Comparison of ENCODE assay signal across 24 cellular contexts in the genomic region with DNA sequence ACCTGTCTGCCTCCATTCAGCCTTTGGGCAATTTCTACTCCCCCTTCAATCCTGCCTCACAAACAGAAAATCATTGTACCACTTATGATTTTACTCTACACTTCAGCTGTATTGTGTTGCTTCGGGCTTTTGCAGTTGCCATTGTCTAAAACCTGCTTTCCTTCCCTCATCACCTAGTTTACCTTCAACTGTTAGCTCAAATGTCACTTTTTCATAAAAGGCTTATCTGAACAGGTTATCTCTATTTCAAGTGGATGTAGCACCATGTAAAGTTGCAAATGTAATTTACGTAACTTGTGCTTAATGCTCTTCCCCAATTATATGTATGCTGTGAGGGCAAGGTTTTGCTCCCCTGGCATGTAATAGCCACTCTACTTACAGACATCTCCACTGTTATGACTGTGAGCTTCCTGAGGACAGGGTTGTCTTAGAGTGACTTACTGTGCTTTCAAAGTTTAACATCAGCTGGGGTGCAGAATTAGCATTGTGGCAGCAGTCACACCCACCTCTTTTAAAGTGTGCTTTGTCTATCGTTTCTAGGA. TPM values are rescaled to one million over a fixed set of nuclear protein-coding genes. Genes with fewer than 3 reads are reported as not detected.
DNase-seq lines count a peak whose midpoint lies in the region; ATAC-seq, FAIRE-seq and TF ChIP-seq lines count a peak whose summit lies in the region.
"Had no signal": no experiment of that assay in that cellular context is flagged by ENCODE, and none has a peak within 500 bp of the region (broad histone marks: within the 10 kb centered on the region; RNA-seq: fewer than 3 reads in every experiment).

No MANE protein-coding gene starts in this region.

- no peak for FAIRE-seq in K562 (lab: Jason Lieb, UNC)

- no peaks in the 10 kb centered on the region for H3K9me3 Mint-ChIP-seq in activated naive CD8-positive, alpha-beta T cell (ENCODE audit: low read depth)
- no peaks in the 10 kb centered on the region for H3K9me3 Mint-ChIP-seq in activated naive CD8-positive, alpha-beta T cell treated with anti-CD3 and anti-CD28 coated beads for 36 hours
- no peaks in the 10 kb centered on the region for H3K9me3 Mint-ChIP-seq in stimulated activated naive CD8-positive, alpha-beta T cell treated with anti-CD3 and anti-CD28 coated beads, Interleukin-15, amount 100 ng/mL, for 72 hours
- H3K9me3 Mint-ChIP-seq: activated B cell treated with CpG ODN at 0.5 μM for 24 hours had no signal

- peak overlapping the region; percentile 31 for H3K27ac Mint-ChIP-seq in activated naive CD8-positive, alpha-beta T cell
- H3K27ac Mint-ChIP-seq in activated naive CD8-positive, alpha-beta T cell treated with anti-CD3 and anti-CD28 coated beads for 36 hours = no peak overlapping the region
- H3K27ac Mint-ChIP-seq in stimulated activated naive CD8-positive, alpha-beta T cell treated with anti-CD3 and anti-CD28 coated beads, Interleukin-15, amount 100 ng/mL, for 72 hours = peak overlapping the region; percentile 9 to 36

- H3K27me3 ChIP-seq in K562 (ENCODE audit: control insufficient read depth in 2 of 2, insufficient read depth in 2 of 2, low read length in 2 of 2) (no peaks in the 10 kb centered on the region), hepatocyte (no peaks in the 10 kb centered on the region)
- H3K27me3 ChIP-seq: dorsolateral prefrontal cortex, suprapubic skin had no signal

- H2AFZ ChIP-seq in K562 (ENCODE audit: low read depth, low read length) (no peak overlapping the region), hepatocyte (no peak overlapping the region)

- H3K4me1 ChIP-seq in HEK293 (ENCODE audit: control insufficient read depth, insufficient read depth, low read length) (no peaks in the 10 kb centered on the region), K562 (replicated peaks in 1 of 2; ENCODE audit: control insufficient read depth in 2 of 2, insufficient read depth in 2 of 2, low read length in 2 of 2) (peaks cover 3 to 6% of the 10 kb centered on the region in 2 experiments; a peak in 3 of 5 replicates), hepatocyte (ENCODE audit: insufficient read depth) (peaks cover 12% of the 10 kb centered on the region)

- H4K20me1 ChIP-seq in K562 (replicated peaks; ENCODE audit: control insufficient read depth, insufficient read depth, low read length) = no peaks in the 10 kb centered on the region
- peaks cover 7% of the 10 kb centered on the region for H4K20me1 ChIP-seq in hepatocyte (ENCODE audit: insufficient read depth, poor library complexity, severe bottlenecking)

- WGBS in K562 (ENCODE audit: insufficient coverage, low coverage, missing lambda C conversion rate) = 78% methylated on average over 3 of the region's 3 CpGs
- 88% methylated on average over 3 of the region's 3 CpGs for WGBS in hepatocyte (ENCODE audit: low lambda C conversion rate, missing lambda C conversion rate)

- no peak overlapping the region for H3K4me2 ChIP-seq in K562 (ENCODE audit: insufficient read depth, low read length)
- no peak overlapping the region for H3K4me2 ChIP-seq in hepatocyte

- BruUV-seq in K562 (replicated peaks; lab: Mats Ljungman, UMichigan) = no TSS peak

- no peaks in the 10 kb centered on the region for H3K27me3 Mint-ChIP-seq in activated naive CD8-positive, alpha-beta T cell
- H3K27me3 Mint-ChIP-seq in activated naive CD8-positive, alpha-beta T cell treated with anti-CD3 and anti-CD28 coated beads for 36 hours = no peaks in the 10 kb centered on the region
- no peaks in the 10 kb centered on the region for H3K27me3 Mint-ChIP-seq in stimulated activated naive CD8-positive, alpha-beta T cell treated with anti-CD3 and anti-CD28 coated beads, Interleukin-15, amount 100 ng/mL, for 72 hours
- H3K27me3 Mint-ChIP-seq: activated B cell treated with CpG ODN at 0.5 μM for 24 hours had no signal

- no peak for TF ChIP-seq RAD21 in K562 (CRISPR knock-in tag; conservative IDR thresholded peaks at IDR 0.05 in 1 of 2, IDR thresholded peaks at IDR 0.05 in 1 of 2)

- no peak for DNase-seq in activated naive CD8-positive, alpha-beta T cell treated with anti-CD3 and anti-CD28 coated beads for 36 hours
- peak in 1 of 4 experiments; percentile 9 for DNase-seq in K562 (ENCODE audit: extremely low read depth in 1 of 4, low spot score in 3 of 4)
- no peak for DNase-seq in stimulated activated naive CD8-positive, alpha-beta T cell treated with anti-CD3 and anti-CD28 coated beads, Interleukin-15, amount 100 ng/mL, for 72 hours
- DNase-seq in hepatocyte (ENCODE audit: low spot score) = no peak
- no peak for DNase-seq in NCI-H1092 treated with DMSO at 0.1 percent for 48 hours (lab: John Stamatoyannopoulos, UW)
- DNase-seq: activated B cell treated with CpG ODN at 0.5 μM for 24 hours; activated CD8-positive, alpha-beta memory T cell treated with anti-CD3 and anti-CD28 coated beads, Interleukin-2, amount 50 U/mL, for 4 hours; AML-193; dorsolateral prefrontal cortex; GF-D8; left ventricle myocardium inferior; NCI-H1436 treated with DMSO at 0.1 percent for 48 hours; NCI-H2171 treated with DMSO at 0.1 percent for 48 hours; stimulated activated CD4-positive, alpha-beta T cell treated with anti-CD3 and anti-CD28 coated beads, Interleukin-2, amount 100 ng/mL, for 24 hours; T-helper 1 cell had no signal

- H3K27ac ChIP-seq in HEK293 (ENCODE audit: extremely low read depth, low read depth, low read length) (no peak overlapping the region), K562 (ENCODE audit: extremely low read depth, low read depth, low read length) (no peak overlapping the region), hepatocyte (no peak overlapping the region)
- H3K27ac ChIP-seq: dorsolateral prefrontal cortex, left ventricle myocardium inferior, suprapubic skin had no signal

- H3K79me2 ChIP-seq in K562 (ENCODE audit: control insufficient read depth, insufficient read depth, low read length) (peaks cover 26% of the 10 kb centered on the region), hepatocyte (peaks cover 34% of the 10 kb centered on the region)

- H3K9me3 ChIP-seq in HEK293 (ENCODE audit: control insufficient read depth, insufficient read depth, low read depth, low read length) = no peaks in the 10 kb centered on the region
- H3K9me3 ChIP-seq in K562 (replicated peaks; ENCODE audit: control insufficient read depth, insufficient read depth, low read depth, low read length) = no peaks in the 10 kb centered on the region; the same call in 1 of the 2 replicates
- H3K9me3 ChIP-seq in hepatocyte (ENCODE audit: low read depth) = no peaks in the 10 kb centered on the region
- H3K9me3 ChIP-seq: left ventricle myocardium inferior, suprapubic skin had no signal

- H3K9me2 ChIP-seq in hepatocyte (replicated peaks; ENCODE audit: insufficient read depth) = no peaks in the 10 kb centered on the region

- H3K4me1 Mint-ChIP-seq in activated naive CD8-positive, alpha-beta T cell (ENCODE audit: low read depth) = peaks cover 35% of the 10 kb centered on the region
- peaks cover 33% of the 10 kb centered on the region for H3K4me1 Mint-ChIP-seq in activated naive CD8-positive, alpha-beta T cell treated with anti-CD3 and anti-CD28 coated beads for 36 hours
- H3K4me1 Mint-ChIP-seq in stimulated activated naive CD8-positive, alpha-beta T cell treated with anti-CD3 and anti-CD28 coated beads, Interleukin-15, amount 100 ng/mL, for 72 hours = peaks cover 30% of the 10 kb centered on the region

- peaks cover 12 to 86% of the 10 kb centered on the region in 2 experiments; a peak in 2 of 3 replicates for H3K36me3 ChIP-seq in HEK293 (ENCODE audit: control insufficient read depth in 2 of 2, insufficient read depth in 1 of 2, low read length in 2 of 2)
- peaks cover 69% of the 10 kb centered on the region for H3K36me3 ChIP-seq in K562 (ENCODE audit: control insufficient read depth, insufficient read depth, low read length)
- H3K36me3 ChIP-seq in hepatocyte (replicated peaks; ENCODE audit: insufficient read depth, low read depth) = no peaks in the 10 kb centered on the region

- CTCF ChIA-PET in HEK293 (lab: Yijun Ruan, JAX) (interaction anchor here (0.6 kb wide), 1 partner anchor 326 kb away, joined by 3 read pairs; no protein-coding TSS in a partner anchor), K562 (lab: Yijun Ruan, JAX; ENCODE audit: low intra/inter-chr PET ratio) (no interaction called here)

- H3K9ac ChIP-seq in K562 (ENCODE audit: insufficient read depth in 1 of 2, low read depth in 2 of 2, low read length in 2 of 2) = no peak overlapping the region

- TF ChIP-seq CTCF in HEK293 (tag by site-specific recombination; IDR thresholded peaks at IDR 0.05) (no peak), K562 (IDR thresholded peaks at IDR 0.05 in 2 of 3, conservative IDR thresholded peaks at IDR 0.05 in 1 of 3; ENCODE audit: insufficient read depth in 2 of 3, low read depth in 1 of 3, low read length in 3 of 3) (no peak), hepatocyte (IDR thresholded peaks at IDR 0.05; ENCODE audit: poor library complexity) (no peak)

- no peak overlapping the region for H3K4me3 ChIP-seq in HEK293 (ENCODE audit: low read depth, low read length)
- H3K4me3 ChIP-seq in K562 = no peak overlapping the region
- H3K4me3 ChIP-seq in hepatocyte = no peak overlapping the region
- H3K4me3 ChIP-seq: dorsolateral prefrontal cortex, left ventricle myocardium inferior, suprapubic skin had no signal

- no peak overlapping the region for H3K4me3 Mint-ChIP-seq in activated naive CD8-positive, alpha-beta T cell
- H3K4me3 Mint-ChIP-seq in activated naive CD8-positive, alpha-beta T cell treated with anti-CD3 and anti-CD28 coated beads for 36 hours = no peak overlapping the region
- H3K4me3 Mint-ChIP-seq in stimulated activated naive CD8-positive, alpha-beta T cell treated with anti-CD3 and anti-CD28 coated beads, Interleukin-15, amount 100 ng/mL, for 72 hours = no peak overlapping the region
- H3K4me3 Mint-ChIP-seq: activated B cell treated with CpG ODN at 0.5 μM for 24 hours had no signal

- ATAC-seq in K562 (no peak), GM18502 (IDR thresholded peaks at IDR 0.05; ENCODE audit: poor library complexity, unreplicated experiment) (no peak)
- ATAC-seq in stimulated activated naive CD8-positive, alpha-beta T cell treated with anti-CD3 and anti-CD28 coated beads, Interleukin-15, amount 100 ng/mL, for 72 hours = no peak

- H3K36me3 Mint-ChIP-seq in activated naive CD8-positive, alpha-beta T cell = peaks cover 16% of the 10 kb centered on the region
- peaks cover 53% of the 10 kb centered on the region for H3K36me3 Mint-ChIP-seq in activated naive CD8-positive, alpha-beta T cell treated with anti-CD3 and anti-CD28 coated beads for 36 hours

- intact Hi-C loops in K562 (cut with micrococcal nuclease) = no loop called here

- no peak for TF ChIP-seq EP300 in K562 (IDR thresholded peaks at IDR 0.05; ENCODE audit: low read length)

- H3K9me1 ChIP-seq in K562 (ENCODE audit: control insufficient read depth, insufficient read depth, low read length) = no peaks in the 10 kb centered on the region

- TF ChIP-seq POLR2A in K562 (conservative IDR thresholded peaks at IDR 0.05) = no peak; the same call in 1 of the 2 replicates

- POLR2A ChIA-PET in HEK293 (lab: Yijun Ruan, JAX) (interaction anchor here (0.8 to 1.3 kb wide), 4 partner anchors 9 to 15 kb away, joined by 3 to 5 read pairs (median 3); partner anchors contain the start of gene CENATAC), K562 (lab: Yijun Ruan, JAX) (interaction anchor here (1.0 to 5.9 kb wide), 3 partner anchors 9 to 16 kb away, joined by 3 to 33 read pairs (median 4); no protein-coding TSS in a partner anchor)

- in situ Hi-C loops in K562 (cut with MboI) = no loop called here

RNA-seq across cellular contexts. Expression of gene RPS25, which starts 5.4 kb away (rescaled TPM):
- total RNA-seq in activated naive CD8-positive, alpha-beta T cell treated with anti-CD3 and anti-CD28 coated beads for 36 hours = 1,000 to 10,000 TPM; 1,524 to 1,591 TPM
- total RNA-seq in K562 (2011; cell fraction: chromatin; rRNA removed; ENCODE audit: low replicate concordance) = 136 and 201 TPM in 2 replicates
- 166 and 168 TPM in 2 replicates for total RNA-seq in K562 (2011; cell fraction: nucleolus; rRNA removed)
- 272 and 420 TPM in 2 replicates for total RNA-seq in K562 (2011; cell fraction: nucleoplasm; rRNA removed)
- total RNA-seq in K562 (2014; rRNA removed) (1,122 and 1,723 TPM in 2 replicates), K562 (2014; rRNA removed; fragmentation: Illumina TruSeq; extraction: Trizol) (2,419 and 2,437 TPM in 2 replicates), K562 (2015; rRNA removed; fragmentation: Illumina TruSeq; extraction: Trizol) (2,472 and 2,755 TPM in 2 replicates), K562 (2021) (1,553 and 1,702 TPM in 2 replicates), hepatocyte (1,502 and 1,568 TPM in 2 replicates)
- polyA plus RNA-seq in K562 (2011; rRNA removed) (1,393 and 1,573 TPM in 2 replicates), K562 (2014; fragmentation: Illumina TruSeq; extraction: Trizol) (2,166 and 3,143 TPM in 2 replicates), K562 (2014; fragmentation: Nextera tagmentation; extraction: Ambion mirVana) (1,000 to 10,000 TPM; 2,471 to 2,886 TPM), K562 (2014; rRNA removed) (2,239 and 5,486 TPM in 2 replicates), hepatocyte (1,058 and 1,100 TPM in 2 replicates)
- polyA plus RNA-seq in K562 (2011; cell fraction: cytosol; rRNA removed) = 686 and 1,751 TPM in 2 replicates
- polyA plus RNA-seq in K562 (2011; cell fraction: nucleus; rRNA removed) = 283 and 578 TPM in 2 replicates
- polyA plus RNA-seq in K562 (2012) = 1,761 and 1,841 TPM in 2 replicates
- 428 and 580 TPM in 2 replicates for polyA minus RNA-seq in K562 (2011; rRNA and poly(A)+ RNA removed)
- polyA minus RNA-seq in K562 (2011; cell fraction: cytosol; rRNA and poly(A)+ RNA removed) = 641 and 694 TPM in 2 replicates
- 60.3 and 141 TPM in 2 replicates for polyA minus RNA-seq in K562 (2011; cell fraction: nucleus; rRNA and poly(A)+ RNA removed)

RNA-seq across cellular contexts. Expression of gene TRAPPC4, which starts 5.9 kb away (rescaled TPM):
- 100 to 1,000 TPM; 114 to 127 TPM for total RNA-seq in activated naive CD8-positive, alpha-beta T cell treated with anti-CD3 and anti-CD28 coated beads for 36 hours
- total RNA-seq in K562 (2011; cell fraction: chromatin; rRNA removed; ENCODE audit: low replicate concordance) = 76.0 and 138 TPM in 2 replicates
- 134 and 149 TPM in 2 replicates for total RNA-seq in K562 (2011; cell fraction: nucleolus; rRNA removed)
- total RNA-seq in K562 (2011; cell fraction: nucleoplasm; rRNA removed) = 122 and 136 TPM in 2 replicates
- total RNA-seq in K562 (2014; rRNA removed) (132 and 142 TPM in 2 replicates), K562 (2014; rRNA removed; fragmentation: Illumina TruSeq; extraction: Trizol) (142 and 147 TPM in 2 replicates), K562 (2015; rRNA removed; fragmentation: Illumina TruSeq; extraction: Trizol) (137 and 139 TPM in 2 replicates), K562 (2021) (139 TPM in 2 replicates), hepatocyte (78.5 and 96.1 TPM in 2 replicates)
- polyA plus RNA-seq in K562 (2011; rRNA removed) (205 and 232 TPM in 2 replicates), K562 (2014; fragmentation: Illumina TruSeq; extraction: Trizol) (121 and 127 TPM in 2 replicates), K562 (2014; fragmentation: Nextera tagmentation; extraction: Ambion mirVana) (100 to 1,000 TPM; 455 to 524 TPM), K562 (2014; rRNA removed) (152 and 159 TPM in 2 replicates), hepatocyte (174 and 175 TPM in 2 replicates)
- polyA plus RNA-seq in K562 (2011; cell fraction: cytosol; rRNA removed) = 349 and 363 TPM in 2 replicates
- polyA plus RNA-seq in K562 (2011; cell fraction: nucleus; rRNA removed) = 108 and 126 TPM in 2 replicates
- polyA plus RNA-seq in K562 (2012) = 139 and 188 TPM in 2 replicates
- polyA minus RNA-seq in K562 (2011; rRNA and poly(A)+ RNA removed) = 121 and 192 TPM in 2 replicates
- polyA minus RNA-seq in K562 (2011; cell fraction: cytosol; rRNA and poly(A)+ RNA removed) = 33.1 and 51.2 TPM in 2 replicates
- 44.2 and 59.3 TPM in 2 replicates for polyA minus RNA-seq in K562 (2011; cell fraction: nucleus; rRNA and poly(A)+ RNA removed)

RNA-seq across cellular contexts. Expression of gene CENATAC, which starts 14.8 kb away (rescaled TPM):
- total RNA-seq in activated naive CD8-positive, alpha-beta T cell treated with anti-CD3 and anti-CD28 coated beads for 36 hours = 10 to 100 TPM; 24.8 to 28.3 TPM
- total RNA-seq in K562 (2011; cell fraction: chromatin; rRNA removed; ENCODE audit: low replicate concordance) = 107 and 143 TPM in 2 replicates
- total RNA-seq in K562 (2011; cell fraction: nucleolus; rRNA removed) = 70.5 and 71.8 TPM in 2 replicates
- 96.7 and 121 TPM in 2 replicates for total RNA-seq in K562 (2011; cell fraction: nucleoplasm; rRNA removed)
- total RNA-seq in K562 (2014; rRNA removed) = 15.3 and 16.0 TPM in 2 replicates
- 13.9 and 15.1 TPM in 2 replicates for total RNA-seq in K562 (2014; rRNA removed; fragmentation: Illumina TruSeq; extraction: Trizol)
- total RNA-seq in K562 (2015; rRNA removed; fragmentation: Illumina TruSeq; extraction: Trizol) = 16.2 and 16.9 TPM in 2 replicates
- 12.4 and 13.5 TPM in 2 replicates for total RNA-seq in K562 (2021)
- 13.4 and 13.7 TPM in 2 replicates for polyA plus RNA-seq in K562 (2011; rRNA removed)
- polyA plus RNA-seq in K562 (2011; cell fraction: cytosol; rRNA removed) = 3.3 and 3.9 TPM in 2 replicates
- polyA plus RNA-seq in K562 (2011; cell fraction: nucleus; rRNA removed) = 35.3 and 40.2 TPM in 2 replicates
- 7.1 and 9.9 TPM in 2 replicates for polyA plus RNA-seq in K562 (2012)
- 8.9 and 9.7 TPM in 2 replicates for polyA plus RNA-seq in K562 (2014; fragmentation: Illumina TruSeq; extraction: Trizol)
- polyA plus RNA-seq in K562 (2014; fragmentation: Nextera tagmentation; extraction: Ambion mirVana) = 1 to 10 TPM; 2.4 to 4.5 TPM
- polyA plus RNA-seq in K562 (2014; rRNA removed) = 21.9 and 25.5 TPM in 2 replicates
- polyA minus RNA-seq in K562 (2011; rRNA and poly(A)+ RNA removed) = 20.5 and 20.8 TPM in 2 replicates
- polyA minus RNA-seq in K562 (2011; cell fraction: cytosol; rRNA and poly(A)+ RNA removed) = 3.7 and 4.3 TPM in 2 replicates
- polyA minus RNA-seq in K562 (2011; cell fraction: nucleus; rRNA and poly(A)+ RNA removed) = 26.1 and 29.3 TPM in 2 replicates
- total RNA-seq in hepatocyte = 26.2 and 28.2 TPM in 2 replicates
- polyA plus RNA-seq in hepatocyte = 22.6 and 24.5 TPM in 2 replicates

RNA-seq across cellular contexts. Expression of gene SLC37A4, which starts 18.0 kb away (rescaled TPM):
- 10 to 100 TPM; 28.2 to 30.1 TPM for total RNA-seq in activated naive CD8-positive, alpha-beta T cell treated with anti-CD3 and anti-CD28 coated beads for 36 hours
- 93.5 and 200 TPM in 2 replicates for total RNA-seq in K562 (2011; cell fraction: chromatin; rRNA removed; ENCODE audit: low replicate concordance)
- 179 and 193 TPM in 2 replicates for total RNA-seq in K562 (2011; cell fraction: nucleolus; rRNA removed)
- total RNA-seq in K562 (2011; cell fraction: nucleoplasm; rRNA removed) = 133 and 149 TPM in 2 replicates
- 27.9 and 34.1 TPM in 2 replicates for total RNA-seq in K562 (2014; rRNA removed)
- total RNA-seq in K562 (2014; rRNA removed; fragmentation: Illumina TruSeq; extraction: Trizol) = 34.5 and 35.7 TPM in 2 replicates
- 27.9 and 28.2 TPM in 2 replicates for total RNA-seq in K562 (2015; rRNA removed; fragmentation: Illumina TruSeq; extraction: Trizol)
- total RNA-seq in K562 (2021) = 48.8 and 49.8 TPM in 2 replicates
- polyA plus RNA-seq in K562 (2011; rRNA removed) = 73.9 and 87.9 TPM in 2 replicates
- 125 and 133 TPM in 2 replicates for polyA plus RNA-seq in K562 (2011; cell fraction: cytosol; rRNA removed)
- polyA plus RNA-seq in K562 (2011; cell fraction: nucleus; rRNA removed) = 272 and 287 TPM in 2 replicates
- 36.4 and 40.1 TPM in 2 replicates for polyA plus RNA-seq in K562 (2012)
- polyA plus RNA-seq in K562 (2014; fragmentation: Illumina TruSeq; extraction: Trizol) = 54.6 and 55.2 TPM in 2 replicates
- polyA plus RNA-seq in K562 (2014; fragmentation: Nextera tagmentation; extraction: Ambion mirVana) = 10 to 100 TPM; 24.7 to 40.7 TPM
- 54.6 and 55.0 TPM in 2 replicates for polyA plus RNA-seq in K562 (2014; rRNA removed)
- polyA minus RNA-seq in K562 (2011; rRNA and poly(A)+ RNA removed) = 95.1 and 110 TPM in 2 replicates
- 31.7 and 35.4 TPM in 2 replicates for polyA minus RNA-seq in K562 (2011; cell fraction: cytosol; rRNA and poly(A)+ RNA removed)
- polyA minus RNA-seq in K562 (2011; cell fraction: nucleus; rRNA and poly(A)+ RNA removed) = 44.6 and 66.4 TPM in 2 replicates
- total RNA-seq in hepatocyte = 68.0 and 87.4 TPM in 2 replicates
- 63.5 and 82.3 TPM in 2 replicates for polyA plus RNA-seq in hepatocyte

RNA-seq across cellular contexts. Expression of gene FOXR1, which starts 41.1 kb away (rescaled TPM):
- not detected for total RNA-seq in activated naive CD8-positive, alpha-beta T cell treated with anti-CD3 and anti-CD28 coated beads for 36 hours
- not detected in 2 replicates for total RNA-seq in K562 (2011; cell fraction: chromatin; rRNA removed; ENCODE audit: low replicate concordance)
- not detected in 2 replicates for total RNA-seq in K562 (2011; cell fraction: nucleolus; rRNA removed)
- not detected in 2 replicates for total RNA-seq in K562 (2011; cell fraction: nucleoplasm; rRNA removed)
- total RNA-seq in K562 (2014; rRNA removed) (not detected in 2 replicates), K562 (2014; rRNA removed; fragmentation: Illumina TruSeq; extraction: Trizol) (not detected in 2 replicates), K562 (2015; rRNA removed; fragmentation: Illumina TruSeq; extraction: Trizol) (not detected in 2 replicates), K562 (2021) (not detected in 2 replicates), hepatocyte (not detected in 2 replicates)
- polyA plus RNA-seq in K562 (2011; rRNA removed) (not detected in 2 replicates), K562 (2014; fragmentation: Illumina TruSeq; extraction: Trizol) (not detected in 2 replicates), K562 (2014; fragmentation: Nextera tagmentation; extraction: Ambion mirVana) (not detected), K562 (2014; rRNA removed) (not detected in 2 replicates), hepatocyte (0.41 TPM in 1 of 2 replicates, not detected in the other)
- polyA plus RNA-seq in K562 (2011; cell fraction: cytosol; rRNA removed) = not detected in 2 replicates
- polyA plus RNA-seq in K562 (2011; cell fraction: nucleus; rRNA removed) = not detected in 2 replicates
- polyA plus RNA-seq in K562 (2012) = not detected in 2 replicates
- not detected in 2 replicates for polyA minus RNA-seq in K562 (2011; rRNA and poly(A)+ RNA removed)
- not detected in 2 replicates for polyA minus RNA-seq in K562 (2011; cell fraction: cytosol; rRNA and poly(A)+ RNA removed)
- polyA minus RNA-seq in K562 (2011; cell fraction: nucleus; rRNA and poly(A)+ RNA removed) = not detected in 2 replicates
- total RNA-seq: activated B cell treated with CpG ODN at 0.5 μM for 24 hours, H4, left ventricle myocardium inferior, mucosa of gallbladder, osteocyte, suprapubic skin had no signal
- polyA plus RNA-seq: adipose tissue, esophagus had no signal
